14 cellular contexts compared by ENCODE assay signal in genomic region chr2:196482119-196483065, GRCh38.
A peak's percentile ranks its signal among the peaks of the same experiment; 100 is the strongest.
DNase-seq lines count a peak whose midpoint lies in the region; ATAC-seq and TF ChIP-seq lines count a peak whose summit lies in the region.
"Had no signal": no experiment of that assay in that cellular context is flagged by ENCODE, and none has a peak within 500 bp of the region (broad histone marks: within the 10 kb centered on the region; RNA-seq: fewer than 3 reads in every experiment).

No MANE protein-coding gene starts in this region.

- no peak overlapping the region for H2BK12ac ChIP-seq in H9 (ENCODE audit: insufficient read length, low read depth, low read length)
- H2BK12ac ChIP-seq in neuronal stem cell (ENCODE audit: low read length), result no peak overlapping the region

- no peaks in the 10 kb centered on the region for H3K23me2 ChIP-seq in H9 (ENCODE audit: insufficient read length, low read depth, low read length, poor library complexity, severe bottlenecking)

- no peak overlapping the region for H4K8ac ChIP-seq in H9 (replicated peaks; ENCODE audit: insufficient read length, low read depth, low read length)
- H4K8ac ChIP-seq in neuronal stem cell (ENCODE audit: low read depth, low read length), result no peak overlapping the region

- H3K23ac ChIP-seq in H9 (ENCODE audit: insufficient read length, low read depth, low read length), result no peak overlapping the region
- peak overlapping the region; percentile 52 for H3K23ac ChIP-seq in neuronal stem cell (ENCODE audit: low read depth, low read length, poor library complexity)

- no peak overlapping the region for H3K4ac ChIP-seq in H9 (ENCODE audit: low read depth, low read length)
- H3K4ac ChIP-seq in neuronal stem cell (ENCODE audit: low read length), result peak overlapping the region; percentile 57

- no peak overlapping the region for H3K4me3 Mint-ChIP-seq in activated T-cell treated with anti-CD3 and anti-CD28 coated beads, Interleukin-2, amount 50 U/mL, for 4 hours
- H3K4me3 Mint-ChIP-seq in activated T-cell treated with anti-CD3 and anti-CD28 coated beads, Interleukin-2, amount 50 U/mL, for 24 hours, result no peak overlapping the region
- H3K4me3 Mint-ChIP-seq in H9, result no peak overlapping the region; a peak in 1 of 5 replicates
- H3K4me3 Mint-ChIP-seq: B cell; stimulated activated naive B cell treated with anti-CD40 and anti-IgM and Interleukin-4, amounts not matched to agents 10 μg/mL and 1 μg/mL and 100 μg/mL, for 72 hours; T-helper 1 cell treated with Interleukin-12 subunit alpha and Interleukin-12 subunit beta and Interleukin-4 antibody, amounts not matched to agents 30 μg/mL and 1 μg/mL, for 36 hours had no signal

- no peak overlapping the region for H4K5ac ChIP-seq in H9 (ENCODE audit: insufficient read length, low read depth, low read length)

- no peak overlapping the region for H2BK5ac ChIP-seq in H9 (ENCODE audit: insufficient read length, low read length)
- no peak overlapping the region for H2BK5ac ChIP-seq in neuronal stem cell (ENCODE audit: low read length)

- H2BK20ac ChIP-seq in H9 (ENCODE audit: low read depth, low read length, poor library complexity, severe bottlenecking), result no peak overlapping the region

- no peak for DNase-seq in activated T-cell treated with anti-CD3 and anti-CD28 coated beads, Interleukin-2, amount 50 U/mL, for 4 hours
- no peak for DNase-seq in activated T-cell treated with anti-CD3 and anti-CD28 coated beads, Interleukin-2, amount 50 U/mL, for 24 hours
- DNase-seq in H9 (no peak), amniotic epithelial cell (ENCODE audit: low read depth) (peak; percentile 36), neuronal stem cell (ENCODE audit: low spot score) (no peak), RPMI8226 (no peak), DMS79 (lab: John Stamatoyannopoulos, UW) (no peak)
- DNase-seq: midbrain; NCI-H526 treated with DMSO at 0.1 percent for 48 hours; stimulated activated naive B cell treated with anti-CD40 and anti-IgM and Interleukin-4, amounts not matched to agents 10 μg/mL and 1 μg/mL and 100 μg/mL, for 72 hours had no signal

- H3K27ac Mint-ChIP-seq in activated T-cell treated with anti-CD3 and anti-CD28 coated beads, Interleukin-2, amount 50 U/mL, for 24 hours, result no peak overlapping the region
- peak overlapping the region in 1 of 3 experiments; percentile 42; a peak in 1 of 7 replicates for H3K27ac Mint-ChIP-seq in H9
- H3K27ac Mint-ChIP-seq: B cell; stimulated activated naive B cell treated with anti-CD40 and anti-IgM and Interleukin-4, amounts not matched to agents 10 μg/mL and 1 μg/mL and 100 μg/mL, for 72 hours; T-helper 1 cell treated with Interleukin-12 subunit alpha and Interleukin-12 subunit beta and Interleukin-4 antibody, amounts not matched to agents 30 μg/mL and 1 μg/mL, for 36 hours had no signal

- H2BK120ac ChIP-seq in H9 (ENCODE audit: low read depth, low read length, poor library complexity, severe bottlenecking) (no peak overlapping the region), neuronal stem cell (ENCODE audit: low read depth, low read length) (no peak overlapping the region)

- H3K14ac ChIP-seq in H9 (ENCODE audit: insufficient read depth, low read length) (no peak overlapping the region), neuronal stem cell (ENCODE audit: low read length) (peak overlapping the region; percentile 76)

- H4K20me1 ChIP-seq in H9 (ENCODE audit: control insufficient read depth, insufficient read depth, insufficient read length), result no peaks in the 10 kb centered on the region

- no peaks in the 10 kb centered on the region for H3K36me3 Mint-ChIP-seq in activated T-cell treated with anti-CD3 and anti-CD28 coated beads, Interleukin-2, amount 50 U/mL, for 4 hours (ENCODE audit: insufficient read depth)
- H3K36me3 Mint-ChIP-seq in activated T-cell treated with anti-CD3 and anti-CD28 coated beads, Interleukin-2, amount 50 U/mL, for 24 hours (ENCODE audit: low read depth), result no peaks in the 10 kb centered on the region
- no peaks in the 10 kb centered on the region for H3K36me3 Mint-ChIP-seq in H9 (ENCODE audit: insufficient read depth in 1 of 3, low read depth in 3 of 3)
- H3K36me3 Mint-ChIP-seq: stimulated activated naive B cell treated with anti-CD40 and anti-IgM and Interleukin-4, amounts not matched to agents 10 μg/mL and 1 μg/mL and 100 μg/mL, for 72 hours had no signal

- H2AK5ac ChIP-seq in H9 (ENCODE audit: insufficient read length, low read length) (no peak overlapping the region), neuronal stem cell (ENCODE audit: low read depth, low read length) (peak overlapping the region; percentile 51)

- no peaks in the 10 kb centered on the region for H3K36me3 ChIP-seq in neuronal stem cell (replicated peaks in 1 of 2; ENCODE audit: control insufficient read depth in 2 of 2, insufficient read depth in 2 of 2, low read length in 2 of 2)

- ATAC-seq in activated T-cell treated with anti-CD3 and anti-CD28 coated beads, Interleukin-2, amount 50 U/mL, for 4 hours, result peak; percentile 81 to 83
- no peak for ATAC-seq in GM21619 (IDR thresholded peaks at IDR 0.05; ENCODE audit: unreplicated experiment)
- ATAC-seq: stimulated activated naive B cell treated with anti-CD40 and anti-IgM and Interleukin-4, amounts not matched to agents 10 μg/mL and 1 μg/mL and 100 μg/mL, for 72 hours had no signal

- H3T11ph ChIP-seq in H9 (ENCODE audit: low read length), result no peak overlapping the region

- H4K91ac ChIP-seq in H9 (ENCODE audit: insufficient read length, low read depth, low read length) (no peak overlapping the region), neuronal stem cell (ENCODE audit: low read depth, low read length, poor library complexity) (no peak overlapping the region)

- H3K9ac ChIP-seq in H9 (ENCODE audit: extremely low read depth, insufficient read length, low read length), result no peak overlapping the region
- peak overlapping the region; percentile 10 for H3K9ac ChIP-seq in neuronal stem cell (ENCODE audit: low read depth, low read length, poor library complexity)

- H3K18ac ChIP-seq in H9 (ENCODE audit: insufficient read length, low read depth, low read length) (no peak overlapping the region), neuronal stem cell (ENCODE audit: low read length) (no peak overlapping the region)

- no peak overlapping the region for H2AFZ ChIP-seq in H9 (ENCODE audit: low read length)
- H2AFZ ChIP-seq in neuronal stem cell (ENCODE audit: low read length), result no peak overlapping the region

- H3K4me1 ChIP-seq in H9 (ENCODE audit: insufficient read depth, low read length) (no peaks in the 10 kb centered on the region), neuronal stem cell (ENCODE audit: control insufficient read depth in 2 of 2, insufficient read depth in 1 of 2, low read depth in 1 of 2, low read length in 2 of 2) (peaks cover 2 to 7% of the 10 kb centered on the region in 2 donors)

- no CpG with 5 or more reads among the region's 6 CpGs for WGBS in H9 (ENCODE audit: extremely low coverage, insufficient read length, low lambda C conversion rate)
- WGBS in neuronal stem cell (ENCODE audit: extremely low coverage in 2 of 2, insufficient read length in 2 of 2, insufficient replicate concordance in 1 of 2), 2 donors, result no CpG with 5 or more reads among the region's 6 CpGs

- peaks cover 15% of the 10 kb centered on the region for H3K27me3 Mint-ChIP-seq in activated T-cell treated with anti-CD3 and anti-CD28 coated beads, Interleukin-2, amount 50 U/mL, for 4 hours (ENCODE audit: low read depth)
- H3K27me3 Mint-ChIP-seq in activated T-cell treated with anti-CD3 and anti-CD28 coated beads, Interleukin-2, amount 50 U/mL, for 24 hours, result peaks cover 45% of the 10 kb centered on the region
- no peaks in the 10 kb centered on the region for H3K27me3 Mint-ChIP-seq in H9 (ENCODE audit: low read depth)

- no peaks in the 10 kb centered on the region for H3K4me1 Mint-ChIP-seq in activated T-cell treated with anti-CD3 and anti-CD28 coated beads, Interleukin-2, amount 50 U/mL, for 4 hours (ENCODE audit: low read depth)
- peaks cover 5% of the 10 kb centered on the region for H3K4me1 Mint-ChIP-seq in activated T-cell treated with anti-CD3 and anti-CD28 coated beads, Interleukin-2, amount 50 U/mL, for 24 hours (ENCODE audit: low read depth)
- peaks cover 5 to 6% of the 10 kb centered on the region in 2 experiments; a peak in 3 of 4 replicates for H3K4me1 Mint-ChIP-seq in H9
- H3K4me1 Mint-ChIP-seq: B cell; stimulated activated naive B cell treated with anti-CD40 and anti-IgM and Interleukin-4, amounts not matched to agents 10 μg/mL and 1 μg/mL and 100 μg/mL, for 72 hours had no signal

- no peak overlapping the region for H3K4me3 ChIP-seq in neuronal stem cell (ENCODE audit: low read length in 2 of 2)
- H3K4me3 ChIP-seq: skin epidermis had no signal

- no peak overlapping the region for H3K27ac ChIP-seq in H9 (ENCODE audit: insufficient read length, low read depth, low read length)
- no peak overlapping the region for H3K27ac ChIP-seq in neuronal stem cell (replicated peaks; ENCODE audit: low read length)

- H2BK15ac ChIP-seq in H9 (ENCODE audit: low read depth, low read length) (no peak overlapping the region), neuronal stem cell (ENCODE audit: low read length) (no peak overlapping the region)

- no peaks in the 10 kb centered on the region for H3K9me3 ChIP-seq in H9 (ENCODE audit: control insufficient read depth, low read depth, low read length)
- H3K9me3 ChIP-seq in neuronal stem cell (replicated peaks in 1 of 2; ENCODE audit: control insufficient read depth in 2 of 2, insufficient read depth in 1 of 2, low read depth in 1 of 2, low read length in 2 of 2), result no peaks in the 10 kb centered on the region

- H3K79me1 ChIP-seq in H9 (ENCODE audit: insufficient read depth, low read depth, low read length, poor library complexity, severe bottlenecking), result no peaks in the 10 kb centered on the region
- no peaks in the 10 kb centered on the region for H3K79me1 ChIP-seq in neuronal stem cell (ENCODE audit: low read depth, low read length)

- H3K79me2 ChIP-seq in H9 (ENCODE audit: insufficient read depth, low read length), result no peaks in the 10 kb centered on the region

- H3K9me3 Mint-ChIP-seq in activated T-cell treated with anti-CD3 and anti-CD28 coated beads, Interleukin-2, amount 50 U/mL, for 4 hours, result no peaks in the 10 kb centered on the region
- no peaks in the 10 kb centered on the region for H3K9me3 Mint-ChIP-seq in activated T-cell treated with anti-CD3 and anti-CD28 coated beads, Interleukin-2, amount 50 U/mL, for 24 hours
- no peaks in the 10 kb centered on the region; a peak in 1 of 5 replicates for H3K9me3 Mint-ChIP-seq in H9
- H3K9me3 Mint-ChIP-seq: stimulated activated naive B cell treated with anti-CD40 and anti-IgM and Interleukin-4, amounts not matched to agents 10 μg/mL and 1 μg/mL and 100 μg/mL, for 72 hours; T-helper 1 cell treated with Interleukin-12 subunit alpha and Interleukin-12 subunit beta and Interleukin-4 antibody, amounts not matched to agents 30 μg/mL and 1 μg/mL, for 36 hours had no signal

- H3K56ac ChIP-seq in H9 (ENCODE audit: insufficient read length, low read depth, low read length), result no peak overlapping the region

- H3K4me2 ChIP-seq in H9 (ENCODE audit: insufficient read depth, insufficient read length, low read length) (no peak overlapping the region), neuronal stem cell (ENCODE audit: insufficient read depth, low read length, poor library complexity, severe bottlenecking) (no peak overlapping the region)

- H3K27me3 ChIP-seq in H9 (ENCODE audit: insufficient read depth, low read length) (no peaks in the 10 kb centered on the region), neuronal stem cell (ENCODE audit: control insufficient read depth in 3 of 3, insufficient read depth in 3 of 3, low read depth in 1 of 3, low read length in 3 of 3) (no peaks in the 10 kb centered on the region)

- TF ChIP-seq CTCF in H9 (conservative IDR thresholded peaks at IDR 0.05), result peak; percentile 25; the same call in 1 of the 3 replicates
